Comparison of ENCODE assay signal across 10 cellular contexts in the genomic region with DNA sequence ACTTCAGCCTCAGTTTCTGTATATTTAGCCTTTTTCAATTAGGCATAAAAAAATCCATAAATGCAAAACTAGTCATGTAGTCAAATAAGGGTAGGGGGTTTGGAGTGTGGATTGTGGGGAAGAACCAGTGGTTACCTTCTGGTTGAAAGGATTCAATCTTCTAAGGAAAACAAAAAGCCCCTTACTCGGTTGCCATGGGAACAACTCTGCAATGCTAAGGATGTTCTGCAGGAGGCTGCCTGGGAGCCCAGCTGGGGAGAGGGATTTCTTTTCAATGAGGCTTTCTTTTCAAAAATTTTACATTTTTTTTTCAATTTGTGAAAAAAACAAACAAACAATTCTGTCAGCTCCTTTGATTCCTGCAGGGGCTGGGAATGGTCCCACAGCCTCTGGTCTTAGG.
"Had no signal": no experiment of that assay in that cellular context is flagged by ENCODE, and none has a peak within 500 bp of the region (broad histone marks: within the 10 kb centered on the region; RNA-seq: fewer than 3 reads in every experiment).

No MANE protein-coding gene starts in this region.

- H3K9me3 Mint-ChIP-seq: activated B cell treated with CpG ODN at 0.5 μM for 24 hours; activated CD4-positive, alpha-beta T cell treated with anti-CD3 and anti-CD28 coated beads, Interleukin-2, amount 10 ng/mL, durations not matched to agents 7 days and 5 days; activated naive CD4-positive, alpha-beta T cell treated with anti-CD3 and anti-CD28 coated beads for 36 hours; natural killer cell had no signal

- DNase-seq: activated B cell treated with CpG ODN at 0.5 μM for 24 hours; activated CD4-positive, alpha-beta T cell treated with anti-CD3 and anti-CD28 coated beads, Interleukin-2, amount 10 ng/mL, durations not matched to agents 7 days and 5 days; activated CD8-positive, alpha-beta memory T cell treated with anti-CD3 and anti-CD28 coated beads for 24 hours; activated naive CD4-positive, alpha-beta T cell treated with anti-CD3 and anti-CD28 coated beads for 36 hours; dorsolateral prefrontal cortex; heart right ventricle; left cardiac atrium; natural killer cell; T-helper 1 cell had no signal

- H3K4me1 Mint-ChIP-seq: activated CD4-positive, alpha-beta T cell treated with anti-CD3 and anti-CD28 coated beads, Interleukin-2, amount 10 ng/mL, durations not matched to agents 7 days and 5 days; natural killer cell had no signal

- H3K4me3 Mint-ChIP-seq: activated B cell treated with CpG ODN at 0.5 μM for 24 hours; activated CD4-positive, alpha-beta T cell treated with anti-CD3 and anti-CD28 coated beads, Interleukin-2, amount 10 ng/mL, durations not matched to agents 7 days and 5 days; activated naive CD4-positive, alpha-beta T cell treated with anti-CD3 and anti-CD28 coated beads for 36 hours; natural killer cell had no signal

- H3K36me3 Mint-ChIP-seq: natural killer cell had no signal

- H3K9me3 ChIP-seq: heart right ventricle had no signal

- H3K4me3 ChIP-seq: dorsolateral prefrontal cortex, heart right ventricle, skin epidermis had no signal

- H3K36me3 ChIP-seq: heart right ventricle had no signal

- H3K4me1 ChIP-seq: heart right ventricle had no signal

- H3K27ac Mint-ChIP-seq: activated B cell treated with CpG ODN at 0.5 μM for 24 hours; activated CD4-positive, alpha-beta T cell treated with anti-CD3 and anti-CD28 coated beads, Interleukin-2, amount 10 ng/mL, durations not matched to agents 7 days and 5 days; activated naive CD4-positive, alpha-beta T cell treated with anti-CD3 and anti-CD28 coated beads for 36 hours; natural killer cell had no signal

- H3K27me3 ChIP-seq: dorsolateral prefrontal cortex had no signal

- H3K27ac ChIP-seq: heart right ventricle, skin epidermis had no signal
